ENCODE assay signal across 8 cellular contexts in genomic region chr9:128494108-128494742, GRCh38. TPM values are rescaled to one million over a fixed set of nuclear protein-coding genes. Genes with fewer than 3 reads are reported as not detected.
DNase-seq lines count a peak whose midpoint lies in the region; ATAC-seq and TF ChIP-seq lines count a peak whose summit lies in the region.

No MANE protein-coding gene starts in this region.

- peak overlapping the region; percentile 96 for H3K27ac Mint-ChIP-seq in endothelial cell (ENCODE audit: unreplicated experiment)

- H3K4me3 ChIP-seq in HL-60 (replicated peaks; ENCODE audit: insufficient read depth, low read length) (no peak overlapping the region), PC-9 (no peak overlapping the region)

- H3K4me3 Mint-ChIP-seq in endothelial cell (ENCODE audit: unreplicated experiment), result peak overlapping the region; percentile 11

- no peaks in the 10 kb centered on the region for H3K9me3 ChIP-seq in PC-9 (ENCODE audit: insufficient read depth, low read depth)

- H3K27me3 ChIP-seq in HL-60 (ENCODE audit: insufficient read depth, poor library complexity, severe bottlenecking) (no peaks in the 10 kb centered on the region), PC-9 (ENCODE audit: insufficient read depth, low read depth) (no peaks in the 10 kb centered on the region)

- peak; percentile 80 to 96 for DNase-seq in HL-60 (ENCODE audit: low read depth in 1 of 2, low spot score in 1 of 2)
- DNase-seq in NCI-H2227 (lab: John Stamatoyannopoulos, UW; ENCODE audit: unreplicated experiment), result peak; percentile 82
- DNase-seq in endothelial cell (ENCODE audit: low spot score), result peak; percentile 90
- peak; percentile 35 for DNase-seq in omental fat pad (ENCODE audit: low spot score)
- DNase-seq in DMS114 treated with DMSO at 0.1 percent for 48 hours (lab: John Stamatoyannopoulos, UW; ENCODE audit: unreplicated experiment), result no peak
- no peak for DNase-seq in PC-9

- TF ChIP-seq CTCF in HL-60 (IDR thresholded peaks at IDR 0.05; ENCODE audit: insufficient read depth, low read length) (no peak), endothelial cell (IDR thresholded peaks at IDR 0.05; ENCODE audit: unreplicated experiment) (no peak), omental fat pad (IDR thresholded peaks at IDR 0.05) (no peak), PC-9 (conservative IDR thresholded peaks at IDR 0.05) (no peak)

- intact Hi-C loops in PC-9 (cut with micrococcal nuclease; ENCODE audit: unreplicated experiment), result no loop called here

- ATAC-seq in omental fat pad (ENCODE audit: low FRiP score), result no peak
- no peak for ATAC-seq in HG03460 (IDR thresholded peaks at IDR 0.05; ENCODE audit: unreplicated experiment)
- no peak for ATAC-seq in HG03378 (IDR thresholded peaks at IDR 0.05; ENCODE audit: unreplicated experiment)

- no peaks in the 10 kb centered on the region for H3F3A ChIP-seq in PC-9 (ENCODE audit: insufficient read depth, low read depth)

- H3K27ac ChIP-seq in HL-60 (replicated peaks) (peak overlapping the region; percentile 72), PC-9 (no peak overlapping the region)

- CTCF ChIA-PET in PC-9 (lab: Charles Lee), result no interaction called here

- no peaks in the 10 kb centered on the region for H3K9me2 ChIP-seq in PC-9 (ENCODE audit: insufficient read depth)

- H3K36me3 ChIP-seq in PC-9 (ENCODE audit: low read depth), result peaks cover 11% of the 10 kb centered on the region; the same call in 1 of the 2 replicates

- no peaks in the 10 kb centered on the region for H4K20me1 ChIP-seq in PC-9 (ENCODE audit: insufficient read depth)

- H3K27me3 Mint-ChIP-seq in endothelial cell (ENCODE audit: unreplicated experiment), result peaks cover 3% of the 10 kb centered on the region

- no peaks in the 10 kb centered on the region for H3K9me3 Mint-ChIP-seq in endothelial cell (ENCODE audit: unreplicated experiment)

- BruUV-seq in PC-9 (replicated peaks; lab: Mats Ljungman, UMichigan), result no TSS peak

- no peak overlapping the region for H3K4me2 ChIP-seq in PC-9

- no peaks in the 10 kb centered on the region for H3K79me2 ChIP-seq in PC-9 (ENCODE audit: low read depth)

- POLR2A ChIA-PET in PC-9 (lab: Charles Lee; ENCODE audit: unreplicated experiment), result interaction anchor here (0.7 kb wide), 1 partner anchor 89 kb away, joined by 3 read pairs; no protein-coding TSS in a partner anchor

- H3K36me3 Mint-ChIP-seq in endothelial cell (ENCODE audit: low read depth, unreplicated experiment), result peaks cover 48% of the 10 kb centered on the region

- H3K4me1 Mint-ChIP-seq in endothelial cell (ENCODE audit: unreplicated experiment), result peaks cover 36% of the 10 kb centered on the region

- H2AFZ ChIP-seq in PC-9, result no peak overlapping the region

- no peaks in the 10 kb centered on the region for H3K4me1 ChIP-seq in PC-9 (replicated peaks; ENCODE audit: insufficient read depth)

RNA-seq across cellular contexts. Expression of gene GLE1, which starts 10.3 kb away (rescaled TPM):
- total RNA-seq in endothelial cell (ENCODE audit: unreplicated experiment) (17.5 TPM), omental fat pad (10 to 100 TPM; 13.0 to 22.4 (median 19.9) TPM), PC-9 (2021) (67.2 and 74.2 TPM in 2 replicates)

RNA-seq across cellular contexts. Expression of gene ODF2, which starts 38.4 kb away (rescaled TPM):
- 83.8 TPM for total RNA-seq in endothelial cell (ENCODE audit: unreplicated experiment)
- total RNA-seq in omental fat pad, result 10 to 100 TPM; 16.8 to 27.1 (median 20.8) TPM
- total RNA-seq in PC-9 (2021), result 49.4 and 58.2 TPM in 2 replicates

RNA-seq across cellular contexts. Expression of gene SPTAN1, which starts 58.2 kb away (rescaled TPM):
- 810 TPM for total RNA-seq in endothelial cell (ENCODE audit: unreplicated experiment)
- 100 to 1,000 TPM; 231 to 381 (median 300) TPM for total RNA-seq in omental fat pad
- 214 and 239 TPM in 2 replicates for total RNA-seq in PC-9 (2021)

Comparison
In these comparisons a context has a peak if more than half of its experiments do, and no peak if none do; other contexts are left out.
1. DNase-seq: peak in HL-60 (2 of 2), NCI-H2227 (single experiment), endothelial cell (single experiment) and omental fat pad (single experiment); none in DMS114 treated with DMSO at 0.1 percent for 48 hours (single experiment) and PC-9 (0 of 2).